ENCODE assay signal across 8 cellular contexts in the genomic region with DNA sequence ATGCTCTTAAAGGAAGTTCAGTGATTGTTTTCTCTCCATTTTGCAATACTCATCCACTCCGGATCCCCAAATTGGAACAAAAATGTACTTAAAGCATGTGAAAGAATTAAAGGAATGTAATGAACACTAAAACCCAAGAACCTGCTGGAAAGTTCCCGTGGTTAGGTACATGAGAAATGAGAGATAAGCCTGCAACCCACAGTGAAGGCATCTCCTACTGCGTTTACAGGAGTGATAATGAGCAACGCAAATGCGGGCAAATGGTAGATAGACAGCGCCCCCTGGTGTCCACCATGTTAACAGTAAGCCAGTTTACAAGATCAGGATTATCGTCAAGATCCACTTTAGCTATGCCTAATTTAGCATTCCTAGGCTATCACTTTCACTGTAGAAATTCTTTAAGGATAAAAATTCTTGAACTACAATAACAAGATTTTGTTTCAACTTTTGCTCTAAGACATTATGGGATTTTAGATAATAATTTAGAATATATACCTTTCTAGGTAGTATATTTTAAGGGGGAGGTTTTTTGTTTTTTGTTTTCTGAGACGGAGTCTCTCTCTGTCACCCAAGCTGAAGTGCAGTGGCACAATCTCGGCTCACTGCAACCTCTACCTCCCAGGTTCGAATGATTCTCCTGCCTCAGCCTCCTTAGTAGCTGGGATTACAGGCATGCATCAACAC. TPM values are rescaled to one million over a fixed set of nuclear protein-coding genes. Genes with fewer than 3 reads are reported as not detected.
DNase-seq lines count a peak whose midpoint lies in the region; ATAC-seq and TF ChIP-seq lines count a peak whose summit lies in the region.

No MANE protein-coding gene starts in this region.

- no peaks in the 10 kb centered on the region for H3K9me3 Mint-ChIP-seq in activated B cell treated with CpG ODN at 0.5 μM for 24 hours

- peak; percentile 61 for DNase-seq in GM10266 (ENCODE audit: extremely low spot score)
- peak; percentile 77 for DNase-seq in NCI-H345 (lab: John Stamatoyannopoulos, UW)
- DNase-seq in activated B cell treated with CpG ODN at 0.5 μM for 24 hours: peak; percentile 69
- DNase-seq in caudate nucleus (lab: John Stamatoyannopoulos, UW): peak in 60 of 61 donors; percentile 23 to 97 (median 72)
- DNase-seq in islet precursor cell: peak; percentile 87
- peak; percentile 79 to 88 (median 84) for DNase-seq in stimulated activated CD4-positive, alpha-beta T cell treated with anti-CD3 and anti-CD28 coated beads, Interleukin-1b, Interleukin-23, amount 100 ng/mL, for 24 hours (ENCODE audit: low read depth in 4 of 4, low spot score in 1 of 4)

- CTCF ChIA-PET in activated B cell treated with CpG ODN at 0.5 μM for 24 hours (lab: Charles Lee): interaction anchor here (0.6 to 2.9 kb wide), 23 partner anchors 8 to 1767 kb away, joined by 3 to 23 read pairs (median 4); a partner anchor contains a TSS

- peak overlapping the region; percentile 74 for H3K27ac ChIP-seq in caudate nucleus (ENCODE audit: low read depth, low read length)

- ATAC-seq in HG03108 (IDR thresholded peaks at IDR 0.05; ENCODE audit: unreplicated experiment): peak; percentile 37
- peak; percentile 84 for ATAC-seq in activated B cell treated with CpG ODN at 0.5 μM for 24 hours (ENCODE audit: low read depth)
- no peak for ATAC-seq in GM21786 (IDR thresholded peaks at IDR 0.05; ENCODE audit: unreplicated experiment)

- H3K4me1 Mint-ChIP-seq in activated B cell treated with CpG ODN at 0.5 μM for 24 hours: peaks cover 2% of the 10 kb centered on the region

- H3K27ac Mint-ChIP-seq in activated B cell treated with CpG ODN at 0.5 μM for 24 hours: no peak overlapping the region

- intact Hi-C loops in activated B cell treated with CpG ODN at 0.5 μM for 24 hours (cut with micrococcal nuclease): loop anchor here (1.0 kb wide), 4 partner anchors 64 to 276 kb away; a partner anchor contains a TSS

- peaks cover 52% of the 10 kb centered on the region for H3K36me3 Mint-ChIP-seq in activated B cell treated with CpG ODN at 0.5 μM for 24 hours (ENCODE audit: low read depth)

- TF ChIP-seq CTCF in GM10266 (IDR thresholded peaks at IDR 0.05; ENCODE audit: control insufficient read depth, insufficient read depth, low read depth, missing control alignments) (peak; percentile 86), activated B cell treated with CpG ODN at 0.5 μM for 24 hours (IDR thresholded peaks at IDR 0.05) (peak; percentile 86)

- POLR2A ChIA-PET in activated B cell treated with CpG ODN at 0.5 μM for 24 hours (lab: Charles Lee): no interaction called here

- no peaks in the 10 kb centered on the region for H3K27me3 Mint-ChIP-seq in activated B cell treated with CpG ODN at 0.5 μM for 24 hours

- no peak overlapping the region for H3K4me3 Mint-ChIP-seq in activated B cell treated with CpG ODN at 0.5 μM for 24 hours

RNA-seq across cellular contexts. Expression of a gene that starts 29.9 kb away (rescaled TPM):
- total RNA-seq in activated B cell treated with CpG ODN at 0.5 μM for 24 hours: 17.0 and 20.1 TPM in 2 replicates

RNA-seq across cellular contexts. Expression of a gene that starts 37.5 kb away (rescaled TPM):
- 7.4 and 7.8 TPM in 2 replicates for total RNA-seq in activated B cell treated with CpG ODN at 0.5 μM for 24 hours

RNA-seq across cellular contexts. Expression of a gene that starts 37.8 kb away (rescaled TPM):
- 11.6 and 13.7 TPM in 2 replicates for total RNA-seq in activated B cell treated with CpG ODN at 0.5 μM for 24 hours
